ENCODE assay signal across 24 cellular contexts in genomic region chr17:79532107-79532790, GRCh38.
"Had no signal": no experiment of that assay in that cellular context is flagged by ENCODE, and none has a peak within 500 bp of the region (broad histone marks: within the 10 kb centered on the region; RNA-seq: fewer than 3 reads in every experiment).

No MANE protein-coding gene starts in this region.

- H3K36me3 Mint-ChIP-seq: activated naive CD8-positive, alpha-beta T cell treated with anti-CD3 and anti-CD28 coated beads for 36 hours; stimulated activated effector memory CD8-positive, alpha-beta T cell treated with anti-CD3 and anti-CD28 coated beads, Interleukin-12 subunit alpha, Interleukin-12 subunit beta, amount 100 ng/mL, for 72 hours had no signal

- DNase-seq: activated CD4-positive, alpha-beta T cell treated with anti-CD3 and anti-CD28 coated beads for 48 hours; activated CD4-positive, CD25-positive, alpha-beta regulatory T cell; activated CD8-positive, alpha-beta T cell treated with anti-CD3 and anti-CD28 coated beads for 36 hours; activated naive CD4-positive, alpha-beta T cell; activated naive CD8-positive, alpha-beta T cell treated with anti-CD3 and anti-CD28 coated beads for 36 hours; activated T-cell treated with anti-CD3 and anti-CD28 coated beads, Interleukin-2, amount 50 U/mL, for 1 hour; cerebellar nuclear complex; effector memory CD8-positive, alpha-beta T cell; left colon; nephron progenitor cell; stimulated activated CD4-positive, alpha-beta T cell treated with anti-CD3 and anti-CD28 coated beads, Interleukin-4, amount 100 ng/mL, for 24 hours; stomach; T-helper 1 cell; T-helper 9 cell; trophoblast cell had no signal

- H3K4me1 ChIP-seq: breast epithelium, prostate gland, right lobe of liver, stomach, vagina had no signal

- ATAC-seq: activated CD8-positive, alpha-beta T cell treated with anti-CD3 and anti-CD28 coated beads for 36 hours; activated T-helper 17 cell treated with anti-CD3 and anti-CD28 coated beads, Interleukin-2, amount 50 U/mL, for 72 hours; effector memory CD8-positive, alpha-beta T cell; left colon; right lobe of liver; stimulated activated effector memory CD8-positive, alpha-beta T cell treated with anti-CD3 and anti-CD28 coated beads, Interleukin-12 subunit alpha, Interleukin-12 subunit beta, amount 100 ng/mL, for 72 hours had no signal

- H3K4me1 Mint-ChIP-seq: activated naive CD8-positive, alpha-beta T cell treated with anti-CD3 and anti-CD28 coated beads for 36 hours; activated T-helper 17 cell treated with anti-CD3 and anti-CD28 coated beads, Interleukin-2, amount 50 U/mL, for 72 hours; stimulated activated effector memory CD8-positive, alpha-beta T cell treated with anti-CD3 and anti-CD28 coated beads, Interleukin-12 subunit alpha, Interleukin-12 subunit beta, amount 100 ng/mL, for 72 hours had no signal

- H3K4me3 ChIP-seq: breast epithelium, lung, prostate gland, right lobe of liver, smooth muscle cell, stomach, vagina had no signal

- H3K27me3 ChIP-seq: right lobe of liver, vagina had no signal

- H3K9me3 Mint-ChIP-seq: activated CD8-positive, alpha-beta T cell treated with anti-CD3 and anti-CD28 coated beads for 36 hours; activated naive CD8-positive, alpha-beta T cell treated with anti-CD3 and anti-CD28 coated beads for 36 hours; activated T-helper 17 cell treated with anti-CD3 and anti-CD28 coated beads, Interleukin-2, amount 50 U/mL, for 72 hours; dendritic cell treated with granulocyte-macrophage colony-stimulating factor and Interleukin-4, amounts not matched to agents 40 ng/mL and 50 ng/mL, for 4 days; effector memory CD8-positive, alpha-beta T cell; nephron progenitor cell; stimulated activated effector memory CD8-positive, alpha-beta T cell treated with anti-CD3 and anti-CD28 coated beads, Interleukin-12 subunit alpha, Interleukin-12 subunit beta, amount 100 ng/mL, for 72 hours had no signal

- H3K27ac Mint-ChIP-seq: activated CD8-positive, alpha-beta T cell treated with anti-CD3 and anti-CD28 coated beads for 36 hours; activated naive CD8-positive, alpha-beta T cell treated with anti-CD3 and anti-CD28 coated beads for 36 hours; activated T-helper 17 cell treated with anti-CD3 and anti-CD28 coated beads, Interleukin-2, amount 50 U/mL, for 72 hours; dendritic cell treated with granulocyte-macrophage colony-stimulating factor and Interleukin-4, amounts not matched to agents 40 ng/mL and 50 ng/mL, for 4 days; effector memory CD8-positive, alpha-beta T cell; stimulated activated effector memory CD8-positive, alpha-beta T cell treated with anti-CD3 and anti-CD28 coated beads, Interleukin-12 subunit alpha, Interleukin-12 subunit beta, amount 100 ng/mL, for 72 hours had no signal

- H3K4me3 Mint-ChIP-seq: activated CD8-positive, alpha-beta T cell treated with anti-CD3 and anti-CD28 coated beads for 36 hours; activated naive CD8-positive, alpha-beta T cell treated with anti-CD3 and anti-CD28 coated beads for 36 hours; activated T-helper 17 cell treated with anti-CD3 and anti-CD28 coated beads, Interleukin-2, amount 50 U/mL, for 72 hours; dendritic cell treated with granulocyte-macrophage colony-stimulating factor and Interleukin-4, amounts not matched to agents 40 ng/mL and 50 ng/mL, for 4 days; effector memory CD8-positive, alpha-beta T cell; nephron progenitor cell; stimulated activated effector memory CD8-positive, alpha-beta T cell treated with anti-CD3 and anti-CD28 coated beads, Interleukin-12 subunit alpha, Interleukin-12 subunit beta, amount 100 ng/mL, for 72 hours had no signal

- H3K36me3 ChIP-seq: breast epithelium, prostate gland, right lobe of liver, stomach, vagina had no signal

- H3K9me3 ChIP-seq: breast epithelium, prostate gland, right lobe of liver, stomach, vagina had no signal

- H3K27ac ChIP-seq: breast epithelium, prostate gland, right lobe of liver, stomach, vagina had no signal
